Comparison of ENCODE assay signal across 8 cellular contexts in genomic region chr2:226798422-226799210, GRCh38. TPM values are rescaled to one million over a fixed set of nuclear protein-coding genes. Genes with fewer than 3 reads are reported as not detected.
DNase-seq lines count a peak whose midpoint lies in the region; ATAC-seq, FAIRE-seq and TF ChIP-seq lines count a peak whose summit lies in the region.

No MANE protein-coding gene starts in this region.

- FAIRE-seq in bronchial epithelial cell (lab: Jason Lieb, UNC): no peak
- FAIRE-seq in kidney (lab: Jason Lieb, UNC): no peak

- H3K27ac ChIP-seq in kidney (ENCODE audit: low read depth in 2 of 2, low read length in 2 of 2): peak overlapping the region; percentile 88 to 93

- TF ChIP-seq CTCF in bronchial epithelial cell (IDR thresholded peaks at IDR 0.05; ENCODE audit: insufficient read depth, low read length, severe bottlenecking) (peak; percentile 29), kidney (IDR thresholded peaks at IDR 0.05; ENCODE audit: borderline replicate concordance, extremely low read depth, insufficient read depth) (peak; percentile 17)

- H3K36me3 ChIP-seq in bronchial epithelial cell (ENCODE audit: control insufficient read depth, insufficient read depth, low read length) (peaks cover 8% of the 10 kb centered on the region), kidney (ENCODE audit: control insufficient read depth in 1 of 2, insufficient read depth in 2 of 2, low read length in 2 of 2) (no peaks in the 10 kb centered on the region)

- intact Hi-C loops in kidney (cut with DNase I): loop anchor here (10.0 kb wide), 1 partner anchor 144 kb away; no protein-coding TSS in a partner anchor

- no peaks in the 10 kb centered on the region for H3K27me3 ChIP-seq in bronchial epithelial cell (ENCODE audit: control insufficient read depth, insufficient read depth, low read length)

- no peaks in the 10 kb centered on the region for H3K9me3 ChIP-seq in kidney (ENCODE audit: control insufficient read depth in 1 of 2, low read length in 2 of 2)

- peaks cover 10 to 26% of the 10 kb centered on the region in 2 donors for H3K4me1 ChIP-seq in kidney (ENCODE audit: control insufficient read depth in 1 of 2, insufficient read depth in 1 of 2, low read depth in 1 of 2, low read length in 2 of 2)

- peak; percentile 58 for DNase-seq in DMS53 (lab: John Stamatoyannopoulos, UW)
- no peak for DNase-seq in DMS53 treated with DMSO at 0.1 percent for 48 hours (lab: John Stamatoyannopoulos, UW; ENCODE audit: unreplicated experiment)
- no peak for DNase-seq in bronchial epithelial cell (ENCODE audit: low read depth)
- DNase-seq in kidney: peak; percentile 85
- peak; percentile 31 for DNase-seq in stimulated activated CD4-positive, alpha-beta T cell treated with anti-CD3 and anti-CD28 coated beads, Interleukin-1b, Interleukin-23, amount 100 ng/mL, for 48 hours
- DNase-seq in AML-193 (lab: John Stamatoyannopoulos, UW): no peak

- peak overlapping the region; percentile 41 to 80 for H3K9ac ChIP-seq in kidney (ENCODE audit: low read length in 2 of 2)

- peak; percentile 20 for ATAC-seq in HG03066 (IDR thresholded peaks at IDR 0.05; ENCODE audit: low read depth, unreplicated experiment)
- ATAC-seq in SK-N-SH treated with all-trans-retinoic acid at 6 μM for 48 hours: peak; percentile 3; the same call in 2 of the 3 replicates

- H3K4me3 ChIP-seq in bronchial epithelial cell (ENCODE audit: low read depth, low read length) (peak overlapping the region; percentile 91), kidney (ENCODE audit: low read length in 2 of 2) (peak overlapping the region; percentile 76 to 78)

TF ChIP-seq in SK-N-SH treated with all-trans-retinoic acid at 6 μM for 48 hours, 23 proteins besides CTCF, POLR2A, EP300 and RAD21:
- no peak for TF ChIP-seq PPARA (CRISPR knock-in tag; IDR thresholded peaks at IDR 0.05; ENCODE audit: borderline replicate concordance)
- TF ChIP-seq RARB (CRISPR knock-in tag; IDR thresholded peaks at IDR 0.05): no peak
- no peak for TF ChIP-seq SNAI2 (CRISPR knock-in tag; IDR thresholded peaks at IDR 0.05)
- TF ChIP-seq ZC3H10 (CRISPR knock-in tag; IDR thresholded peaks at IDR 0.05): no peak
- no peak for TF ChIP-seq PATZ1 (CRISPR knock-in tag; IDR thresholded peaks at IDR 0.05; ENCODE audit: borderline replicate concordance)
- TF ChIP-seq TOX (CRISPR knock-in tag; IDR thresholded peaks at IDR 0.05; ENCODE audit: borderline replicate concordance): no peak
- TF ChIP-seq BACH2 (CRISPR knock-in tag; IDR thresholded peaks at IDR 0.05; ENCODE audit: borderline replicate concordance): no peak

RNA-seq across cellular contexts. Expression of gene IRS1, which starts 1.0 kb away (rescaled TPM):
- 7.0 and 12.6 TPM in 2 replicates for total RNA-seq in bronchial epithelial cell
- 13.4 TPM for total RNA-seq in kidney
- 4.5 TPM for polyA plus RNA-seq in kidney (ENCODE audit: insufficient read depth, low read depth, low replicate concordance)

RNA-seq across cellular contexts. Expression of gene RHBDD1, which starts 37.2 kb away (rescaled TPM):
- total RNA-seq in bronchial epithelial cell: 29.7 and 32.0 TPM in 2 replicates
- total RNA-seq in kidney: 49.9 TPM
- polyA plus RNA-seq in kidney (ENCODE audit: insufficient read depth, low read depth, low replicate concordance): 8.3 TPM

Comparison
In these comparisons a context has a peak if more than half of its experiments do, and no peak if none do; other contexts are left out.
1. DNase-seq: peak in DMS53 (single experiment), kidney (single experiment) and stimulated activated CD4-positive, alpha-beta T cell treated with anti-CD3 and anti-CD28 coated beads, Interleukin-1b, Interleukin-23, amount 100 ng/mL, for 48 hours (single experiment); none in DMS53 treated with DMSO at 0.1 percent for 48 hours (single experiment), bronchial epithelial cell (single experiment) and AML-193 (0 of 2).